Comparison of ENCODE assay signal across 8 cellular contexts in the genomic region with DNA sequence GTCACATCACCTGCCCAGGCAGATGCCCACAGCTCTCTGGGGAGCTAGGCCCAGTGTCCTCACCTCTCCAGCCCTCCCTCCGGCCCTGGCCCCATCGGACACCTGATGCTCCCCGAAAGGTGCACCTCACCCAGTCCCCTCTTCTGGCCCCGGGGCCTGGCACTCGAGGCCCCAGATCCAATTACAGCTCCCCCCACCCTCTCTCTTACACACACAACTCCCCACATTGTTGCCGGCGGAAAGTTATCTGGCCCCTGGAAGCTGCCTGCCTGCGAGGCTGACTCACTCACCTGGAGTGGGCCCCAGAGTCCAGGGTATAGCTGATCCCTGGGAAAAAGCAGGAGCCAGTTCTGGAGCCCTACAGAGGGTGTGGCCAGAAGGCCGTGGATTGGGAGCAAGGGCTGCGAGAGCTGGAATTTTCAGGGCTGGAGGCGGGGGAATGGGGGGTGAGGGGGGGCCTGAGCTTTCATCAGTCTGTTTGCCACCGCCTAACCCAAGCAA. TPM values are rescaled to one million over a fixed set of nuclear protein-coding genes. Genes with fewer than 3 reads are reported as not detected.
DNase-seq lines count a peak whose midpoint lies in the region; ATAC-seq and TF ChIP-seq lines count a peak whose summit lies in the region.
"Had no signal": no experiment of that assay in that cellular context is flagged by ENCODE, and none has a peak within 500 bp of the region (broad histone marks: within the 10 kb centered on the region; RNA-seq: fewer than 3 reads in every experiment).

No MANE protein-coding gene starts in this region.

- ATAC-seq in natural killer cell (no peak), foreskin keratinocyte (peak; percentile 59), GM21528 (IDR thresholded peaks at IDR 0.05; ENCODE audit: low FRiP score, unreplicated experiment) (no peak), HG03280 (IDR thresholded peaks at IDR 0.05; ENCODE audit: unreplicated experiment) (no peak)
- ATAC-seq in natural killer cell treated with Interleukin-12 subunit alpha and Interleukin-12 subunit beta and Interleukin-15 and Interleukin-18, amount 100 ng/mL, for 72 hours: no peak
- ATAC-seq: left lobe of liver had no signal

- peaks cover 9 to 35% of the 10 kb centered on the region in 2 donors for H3K4me1 Mint-ChIP-seq in natural killer cell
- H3K4me1 Mint-ChIP-seq in natural killer cell treated with Interleukin-12 subunit alpha and Interleukin-12 subunit beta and Interleukin-15 and Interleukin-18, amount 100 ng/mL, for 72 hours (ENCODE audit: low read depth in 2 of 2): peaks cover 27% of the 10 kb centered on the region in 2 donors

- intact Hi-C loops in natural killer cell (cut with micrococcal nuclease): loop anchor here (10.0 kb wide), 1 partner anchor 152 kb away; the partner anchor contains the start of genes CLCN6 and MTHFR

- H3K27ac Mint-ChIP-seq in natural killer cell: peak overlapping the region in 1 of 2 donors; percentile 80
- H3K27ac Mint-ChIP-seq in natural killer cell treated with Interleukin-12 subunit alpha and Interleukin-12 subunit beta and Interleukin-15 and Interleukin-18, amount 100 ng/mL, for 72 hours: no peak overlapping the region

- no peak overlapping the region for H3K27ac ChIP-seq in foreskin keratinocyte

- TF ChIP-seq CTCF in natural killer cell (IDR thresholded peaks at IDR 0.05) (no peak), foreskin keratinocyte (conservative IDR thresholded peaks at IDR 0.05) (no peak)

- H3K36me3 Mint-ChIP-seq in natural killer cell: no peaks in the 10 kb centered on the region
- H3K36me3 Mint-ChIP-seq in natural killer cell treated with Interleukin-12 subunit alpha and Interleukin-12 subunit beta and Interleukin-15 and Interleukin-18, amount 100 ng/mL, for 72 hours: no peaks in the 10 kb centered on the region

- peak overlapping the region; percentile 17 for H3K4me3 Mint-ChIP-seq in natural killer cell
- H3K4me3 Mint-ChIP-seq in natural killer cell treated with Interleukin-12 subunit alpha and Interleukin-12 subunit beta and Interleukin-15 and Interleukin-18, amount 100 ng/mL, for 72 hours: no peak overlapping the region

- DNase-seq in natural killer cell: no peak
- DNase-seq in natural killer cell treated with Interleukin-12 subunit alpha and Interleukin-12 subunit beta and Interleukin-15 and Interleukin-18, amount 100 ng/mL, for 72 hours (ENCODE audit: low spot score): no peak
- DNase-seq in foreskin keratinocyte: peak; percentile 53 to 76
- no peak for DNase-seq in NCI-H2196 (lab: John Stamatoyannopoulos, UW; ENCODE audit: unreplicated experiment)
- DNase-seq: cerebellar nuclear complex had no signal

- H3K9me3 Mint-ChIP-seq in natural killer cell: no peaks in the 10 kb centered on the region
- no peaks in the 10 kb centered on the region for H3K9me3 Mint-ChIP-seq in natural killer cell treated with Interleukin-12 subunit alpha and Interleukin-12 subunit beta and Interleukin-15 and Interleukin-18, amount 100 ng/mL, for 72 hours

- peaks cover 10% of the 10 kb centered on the region for H3K27me3 ChIP-seq in foreskin keratinocyte

- H3K4me1 ChIP-seq in foreskin keratinocyte: no peaks in the 10 kb centered on the region

- no peaks in the 10 kb centered on the region for H3K27me3 Mint-ChIP-seq in natural killer cell (ENCODE audit: low read depth in 2 of 2)
- no peaks in the 10 kb centered on the region for H3K27me3 Mint-ChIP-seq in natural killer cell treated with Interleukin-12 subunit alpha and Interleukin-12 subunit beta and Interleukin-15 and Interleukin-18, amount 100 ng/mL, for 72 hours

RNA-seq across cellular contexts. Expression of gene FBXO2, which starts 1.1 kb away (rescaled TPM):
- 1 to 10 TPM; 5.9 to 7.9 (median 6.7) TPM for total RNA-seq in natural killer cell
- 10 to 100 TPM; 13.2 to 16.3 TPM for total RNA-seq in natural killer cell treated with Interleukin-12 subunit alpha and Interleukin-12 subunit beta and Interleukin-15 and Interleukin-18, amount 100 ng/mL, for 72 hours
- total RNA-seq in foreskin keratinocyte: 30.9 and 35.0 TPM in 2 replicates
- polyA plus RNA-seq in foreskin keratinocyte: 42.6 and 57.7 TPM in 2 replicates

RNA-seq across cellular contexts. Expression of gene FBXO44, which starts 1.5 kb away (rescaled TPM):
- total RNA-seq in natural killer cell: 10 to 100 TPM; 57.6 to 79.1 (median 69.8) TPM
- total RNA-seq in natural killer cell treated with Interleukin-12 subunit alpha and Interleukin-12 subunit beta and Interleukin-15 and Interleukin-18, amount 100 ng/mL, for 72 hours: 10 to 100 TPM; 45.4 to 49.7 TPM
- total RNA-seq in foreskin keratinocyte: 23.3 and 23.8 TPM in 2 replicates
- 29.4 and 31.2 TPM in 2 replicates for polyA plus RNA-seq in foreskin keratinocyte

RNA-seq across cellular contexts. Expression of gene FBXO6, which starts 10.8 kb away (rescaled TPM):
- total RNA-seq in natural killer cell (10 to 100 TPM; 22.6 to 38.0 (median 28.1) TPM), foreskin keratinocyte (10.4 and 11.6 TPM in 2 replicates)
- total RNA-seq in natural killer cell treated with Interleukin-12 subunit alpha and Interleukin-12 subunit beta and Interleukin-15 and Interleukin-18, amount 100 ng/mL, for 72 hours: 100 to 1,000 TPM in 1 of 2 donors, 10 to 100 TPM in 1; 42.9 to 106 TPM
- 14.6 and 16.5 TPM in 2 replicates for polyA plus RNA-seq in foreskin keratinocyte

RNA-seq across cellular contexts. Expression of gene MAD2L2, which starts 27.8 kb away (rescaled TPM):
- total RNA-seq in natural killer cell (10 to 100 TPM; 50.6 to 66.0 (median 60.4) TPM), foreskin keratinocyte (51.5 and 55.9 TPM in 2 replicates)
- 100 to 1,000 TPM; 115 to 153 TPM for total RNA-seq in natural killer cell treated with Interleukin-12 subunit alpha and Interleukin-12 subunit beta and Interleukin-15 and Interleukin-18, amount 100 ng/mL, for 72 hours
- polyA plus RNA-seq in foreskin keratinocyte: 73.8 and 74.5 TPM in 2 replicates

RNA-seq across cellular contexts. Expression of gene DRAXIN, which starts 38.4 kb away (rescaled TPM):
- total RNA-seq in natural killer cell (10 to 100 TPM; 10.9 to 24.9 (median 12.1) TPM), foreskin keratinocyte (not detected in 2 replicates)
- total RNA-seq in natural killer cell treated with Interleukin-12 subunit alpha and Interleukin-12 subunit beta and Interleukin-15 and Interleukin-18, amount 100 ng/mL, for 72 hours: 10 to 100 TPM; 29.3 to 41.5 TPM
- not detected in 2 replicates for polyA plus RNA-seq in foreskin keratinocyte
- total RNA-seq: left lobe of liver had no signal

Comparison
In these comparisons a context has a peak if more than half of its experiments do, and no peak if none do; other contexts are left out.
1. DNase-seq: peak in foreskin keratinocyte (2 of 2); none in natural killer cell (single experiment), natural killer cell treated with Interleukin-12 subunit alpha and Interleukin-12 subunit beta and Interleukin-15 and Interleukin-18, amount 100 ng/mL, for 72 hours (single experiment) and NCI-H2196 (single experiment).